ENCODE assay signal across 17 cellular contexts in the genomic region with DNA sequence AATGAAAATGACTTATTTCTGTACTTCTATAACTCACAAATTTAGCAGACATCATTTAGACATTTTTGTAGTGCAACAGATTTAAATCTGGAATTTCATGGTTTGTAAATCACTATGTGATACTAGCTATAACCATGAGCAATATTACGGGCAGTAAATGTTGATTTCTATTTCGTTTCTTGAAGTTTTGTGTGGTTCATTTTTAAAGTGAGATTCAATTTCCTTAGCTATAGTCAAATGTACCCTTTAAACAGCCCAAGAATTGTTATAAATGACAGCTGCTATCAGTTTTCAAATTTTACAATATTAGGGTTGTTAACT. TPM values are rescaled to one million over a fixed set of nuclear protein-coding genes. Genes with fewer than 3 reads are reported as not detected.
DNase-seq lines count a peak whose midpoint lies in the region; ATAC-seq and TF ChIP-seq lines count a peak whose summit lies in the region.
"Had no signal": no experiment of that assay in that cellular context is flagged by ENCODE, and none has a peak within 500 bp of the region (broad histone marks: within the 10 kb centered on the region; RNA-seq: fewer than 3 reads in every experiment).

No MANE protein-coding gene starts in this region.

- no peak overlapping the region for H3K4me3 Mint-ChIP-seq in activated CD4-positive, alpha-beta T cell treated with anti-CD3 and anti-CD28 coated beads, Interleukin-2, amount 10 ng/mL, durations not matched to agents 24 days and 14 days
- no peak overlapping the region for H3K4me3 Mint-ChIP-seq in activated naive CD8-positive, alpha-beta T cell
- H3K4me3 Mint-ChIP-seq in activated naive CD8-positive, alpha-beta T cell treated with anti-CD3 and anti-CD28 coated beads for 36 hours = no peak overlapping the region
- H3K4me3 Mint-ChIP-seq in activated T-helper 17 cell treated with anti-CD3 and anti-CD28 coated beads, Interleukin-2, amount 50 U/mL, for 72 hours = peak overlapping the region; percentile 12
- no peak overlapping the region for H3K4me3 Mint-ChIP-seq in nephron progenitor cell
- no peak overlapping the region for H3K4me3 Mint-ChIP-seq in HFFc6

- TF ChIP-seq CTCF in nephron progenitor cell (IDR thresholded peaks at IDR 0.05) (no peak), HFFc6 (IDR thresholded peaks at IDR 0.05) (no peak)

- no peaks in the 10 kb centered on the region for H3K27me3 Mint-ChIP-seq in activated CD4-positive, alpha-beta T cell treated with anti-CD3 and anti-CD28 coated beads, Interleukin-2, amount 10 ng/mL, durations not matched to agents 24 days and 14 days
- H3K27me3 Mint-ChIP-seq in activated naive CD8-positive, alpha-beta T cell = no peaks in the 10 kb centered on the region
- no peaks in the 10 kb centered on the region for H3K27me3 Mint-ChIP-seq in activated naive CD8-positive, alpha-beta T cell treated with anti-CD3 and anti-CD28 coated beads for 36 hours
- H3K27me3 Mint-ChIP-seq in activated T-helper 17 cell treated with anti-CD3 and anti-CD28 coated beads, Interleukin-2, amount 50 U/mL, for 72 hours = no peaks in the 10 kb centered on the region
- H3K27me3 Mint-ChIP-seq in nephron progenitor cell (ENCODE audit: low read depth, poor library complexity) = no peaks in the 10 kb centered on the region
- no peaks in the 10 kb centered on the region; the same call in 1 of the 2 replicates for H3K27me3 Mint-ChIP-seq in HFFc6 (ENCODE audit: insufficient read depth)

- peak; percentile 53 for ATAC-seq in activated T-helper 17 cell treated with anti-CD3 and anti-CD28 coated beads, Interleukin-2, amount 50 U/mL, for 72 hours (replicated peaks)

- H3K4me1 Mint-ChIP-seq in activated CD4-positive, alpha-beta T cell treated with anti-CD3 and anti-CD28 coated beads, Interleukin-2, amount 10 ng/mL, durations not matched to agents 24 days and 14 days = peaks cover 29% of the 10 kb centered on the region
- H3K4me1 Mint-ChIP-seq in activated naive CD8-positive, alpha-beta T cell (ENCODE audit: low read depth) = peaks cover 32% of the 10 kb centered on the region
- H3K4me1 Mint-ChIP-seq in activated naive CD8-positive, alpha-beta T cell treated with anti-CD3 and anti-CD28 coated beads for 36 hours = peaks cover 38% of the 10 kb centered on the region
- peaks cover 42% of the 10 kb centered on the region for H3K4me1 Mint-ChIP-seq in activated T-helper 17 cell treated with anti-CD3 and anti-CD28 coated beads, Interleukin-2, amount 50 U/mL, for 72 hours
- H3K4me1 Mint-ChIP-seq in nephron progenitor cell (peaks cover 7% of the 10 kb centered on the region), HFFc6 (ENCODE audit: low read depth) (peaks cover 39% of the 10 kb centered on the region)

- intact Hi-C loops in activated CD4-positive, alpha-beta T cell treated with anti-CD3 and anti-CD28 coated beads, Interleukin-2, amount 10 ng/mL, durations not matched to agents 24 days and 14 days (cut with micrococcal nuclease) = no loop called here

- no peak for DNase-seq in activated CD4-positive, alpha-beta T cell treated with anti-CD3 and anti-CD28 coated beads, Interleukin-2, amount 10 ng/mL, durations not matched to agents 24 days and 14 days
- DNase-seq in activated CD4-positive, alpha-beta T cell treated with anti-CD3 and anti-CD28 coated beads for 4 hours = no peak
- no peak for DNase-seq in activated naive CD8-positive, alpha-beta T cell treated with anti-CD3 and anti-CD28 coated beads for 36 hours
- DNase-seq in nephron progenitor cell (no peak), HFFc6 (no peak), OCI-M1 (lab: John Stamatoyannopoulos, UW) (no peak)
- DNase-seq: C1 segment of cervical spinal cord; DMS53; H7; NCI-H1092; NCI-H1694; NCI-H2107; NCI-H345; NCI-H526 treated with DMSO at 0.1 percent for 48 hours; NK-92 treated with Interleukin-12 subunit alpha and Interleukin-12 subunit beta, amount 100 ng/mL, for 24 hours had no signal

- no peaks in the 10 kb centered on the region for H3K9me3 Mint-ChIP-seq in activated CD4-positive, alpha-beta T cell treated with anti-CD3 and anti-CD28 coated beads, Interleukin-2, amount 10 ng/mL, durations not matched to agents 24 days and 14 days
- no peaks in the 10 kb centered on the region for H3K9me3 Mint-ChIP-seq in activated naive CD8-positive, alpha-beta T cell (ENCODE audit: low read depth)
- peaks cover 3% of the 10 kb centered on the region for H3K9me3 Mint-ChIP-seq in activated naive CD8-positive, alpha-beta T cell treated with anti-CD3 and anti-CD28 coated beads for 36 hours
- H3K9me3 Mint-ChIP-seq in activated T-helper 17 cell treated with anti-CD3 and anti-CD28 coated beads, Interleukin-2, amount 50 U/mL, for 72 hours = no peaks in the 10 kb centered on the region
- no peaks in the 10 kb centered on the region for H3K9me3 Mint-ChIP-seq in nephron progenitor cell
- no peaks in the 10 kb centered on the region for H3K9me3 Mint-ChIP-seq in HFFc6

- H3K36me3 Mint-ChIP-seq in activated CD4-positive, alpha-beta T cell treated with anti-CD3 and anti-CD28 coated beads, Interleukin-2, amount 10 ng/mL, durations not matched to agents 24 days and 14 days (ENCODE audit: low read depth) = peaks cover 67% of the 10 kb centered on the region
- H3K36me3 Mint-ChIP-seq in activated naive CD8-positive, alpha-beta T cell = peaks cover 2% of the 10 kb centered on the region
- H3K36me3 Mint-ChIP-seq in activated naive CD8-positive, alpha-beta T cell treated with anti-CD3 and anti-CD28 coated beads for 36 hours = peaks cover 38% of the 10 kb centered on the region
- H3K36me3 Mint-ChIP-seq in activated T-helper 17 cell treated with anti-CD3 and anti-CD28 coated beads, Interleukin-2, amount 50 U/mL, for 72 hours (ENCODE audit: low read depth) = peaks cover 96% of the 10 kb centered on the region
- peaks cover 63% of the 10 kb centered on the region for H3K36me3 Mint-ChIP-seq in nephron progenitor cell (ENCODE audit: low read depth)
- peaks cover 25% of the 10 kb centered on the region for H3K36me3 Mint-ChIP-seq in HFFc6 (ENCODE audit: low read depth)

- peak overlapping the region; percentile 22 for H3K27ac Mint-ChIP-seq in activated CD4-positive, alpha-beta T cell treated with anti-CD3 and anti-CD28 coated beads, Interleukin-2, amount 10 ng/mL, durations not matched to agents 24 days and 14 days
- H3K27ac Mint-ChIP-seq in activated naive CD8-positive, alpha-beta T cell = peak overlapping the region; percentile 66
- no peak overlapping the region for H3K27ac Mint-ChIP-seq in activated naive CD8-positive, alpha-beta T cell treated with anti-CD3 and anti-CD28 coated beads for 36 hours
- H3K27ac Mint-ChIP-seq in activated T-helper 17 cell treated with anti-CD3 and anti-CD28 coated beads, Interleukin-2, amount 50 U/mL, for 72 hours = peak overlapping the region; percentile 84
- H3K27ac Mint-ChIP-seq in nephron progenitor cell (peak overlapping the region; percentile 94), HFFc6 (no peak overlapping the region)

RNA-seq across cellular contexts. Expression of a gene that starts 30.2 kb away (rescaled TPM):
- 86.6 and 94.5 TPM in 2 replicates for total RNA-seq in activated CD4-positive, alpha-beta T cell treated with anti-CD3 and anti-CD28 coated beads, Interleukin-2, amount 10 ng/mL, durations not matched to agents 24 days and 14 days
- total RNA-seq in activated naive CD8-positive, alpha-beta T cell treated with anti-CD3 and anti-CD28 coated beads for 36 hours = 10 to 100 TPM; 77.2 to 85.5 TPM
- total RNA-seq in activated T-helper 17 cell treated with anti-CD3 and anti-CD28 coated beads, Interleukin-2, amount 50 U/mL, for 72 hours = 10 to 100 TPM; 41.2 to 51.6 TPM
- total RNA-seq in HFFc6 (2021; fragmentation: NEBNext Ultra II Directional; extraction: Animal tissue kit (Norgen Biotek cat#: 25700)) = 10 to 100 TPM; 46.4 to 62.6 (median 51.6) TPM

RNA-seq across cellular contexts. Expression of a gene that starts 33.8 kb away (rescaled TPM):
- total RNA-seq in activated CD4-positive, alpha-beta T cell treated with anti-CD3 and anti-CD28 coated beads, Interleukin-2, amount 10 ng/mL, durations not matched to agents 24 days and 14 days = 225 and 243 TPM in 2 replicates
- 100 to 1,000 TPM; 228 to 235 TPM for total RNA-seq in activated naive CD8-positive, alpha-beta T cell treated with anti-CD3 and anti-CD28 coated beads for 36 hours
- total RNA-seq in activated T-helper 17 cell treated with anti-CD3 and anti-CD28 coated beads, Interleukin-2, amount 50 U/mL, for 72 hours = 100 to 1,000 TPM; 128 to 252 TPM
- total RNA-seq in HFFc6 (2021; fragmentation: NEBNext Ultra II Directional; extraction: Animal tissue kit (Norgen Biotek cat#: 25700)) = 100 to 1,000 TPM; 143 to 168 (median 157) TPM

RNA-seq across cellular contexts. Expression of a gene that starts 59.4 kb away (rescaled TPM):
- 92.4 and 96.0 TPM in 2 replicates for total RNA-seq in activated CD4-positive, alpha-beta T cell treated with anti-CD3 and anti-CD28 coated beads, Interleukin-2, amount 10 ng/mL, durations not matched to agents 24 days and 14 days
- total RNA-seq in activated naive CD8-positive, alpha-beta T cell treated with anti-CD3 and anti-CD28 coated beads for 36 hours = 10 to 100 TPM; 92.4 to 93.4 TPM
- total RNA-seq in activated T-helper 17 cell treated with anti-CD3 and anti-CD28 coated beads, Interleukin-2, amount 50 U/mL, for 72 hours = 10 to 100 TPM; 42.2 to 70.0 TPM
- total RNA-seq in HFFc6 (2021; fragmentation: NEBNext Ultra II Directional; extraction: Animal tissue kit (Norgen Biotek cat#: 25700)) = 10 to 100 TPM; 66.5 to 77.6 (median 73.9) TPM

Comparison
In these comparisons a context has a peak if more than half of its experiments do, and no peak if none do; other contexts are left out.
1. H3K27ac Mint-ChIP-seq: peak in activated CD4-positive, alpha-beta T cell treated with anti-CD3 and anti-CD28 coated beads, Interleukin-2, amount 10 ng/mL, durations not matched to agents 24 days and 14 days (single experiment), activated naive CD8-positive, alpha-beta T cell (single experiment), activated T-helper 17 cell treated with anti-CD3 and anti-CD28 coated beads, Interleukin-2, amount 50 U/mL, for 72 hours (single experiment) and nephron progenitor cell (single experiment); none in activated naive CD8-positive, alpha-beta T cell treated with anti-CD3 and anti-CD28 coated beads for 36 hours (single experiment) and HFFc6 (single experiment).